In the genomic region with DNA sequence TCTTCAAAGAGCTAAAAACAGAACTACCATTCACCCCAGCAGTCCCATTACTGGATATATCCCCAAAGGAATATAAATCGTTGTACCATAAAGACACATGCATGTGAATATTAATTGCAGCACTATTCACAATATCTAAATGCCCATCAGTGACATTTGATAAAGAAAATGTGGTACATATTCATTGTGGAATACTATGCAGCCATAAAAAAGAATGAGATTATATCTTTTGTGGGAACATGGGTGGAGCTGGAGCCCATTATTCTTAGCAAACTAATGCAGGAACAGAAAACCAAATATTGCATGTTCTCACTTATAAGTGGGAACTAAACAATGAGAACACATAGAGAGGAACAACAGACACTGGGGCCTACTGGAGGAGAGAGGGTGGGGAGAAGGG, we compare ENCODE assay signal across 31 cellular contexts.
"Had no signal": no experiment of that assay in that cellular context is flagged by ENCODE, and none has a peak within 500 bp of the region (broad histone marks: within the 10 kb centered on the region; RNA-seq: fewer than 3 reads in every experiment).

No MANE protein-coding gene starts in this region.

- H3K4me1 ChIP-seq: neural progenitor cell, parathyroid adenoma, psoas muscle, spleen, suprapubic skin, testis, tibial artery, transverse colon, upper lobe of right lung, uterus had no signal

- H3K4me3 ChIP-seq: neural progenitor cell, ovary, psoas muscle, skin epidermis, smooth muscle cell, spleen, suprapubic skin, testis, tibial artery, transverse colon, upper lobe of right lung, uterus had no signal

- H3K27ac ChIP-seq: neural progenitor cell, ovary, parathyroid adenoma, psoas muscle, skin epidermis, spleen, suprapubic skin, testis, tibial artery, transverse colon, upper lobe of right lung, uterus had no signal

- H3K4me1 Mint-ChIP-seq: nephron; neural progenitor cell; stimulated activated memory B cell treated with anti-CD40 and anti-IgM and Interleukin-4, amounts not matched to agents 10 μg/mL and 1 μg/mL and 100 μg/mL, for 72 hours had no signal

- H3K9me3 ChIP-seq: ovary, psoas muscle, suprapubic skin, testis, tibial artery, transverse colon, upper lobe of right lung, uterus had no signal

- H3K27me3 Mint-ChIP-seq: progenitor cell of endocrine pancreas; stimulated activated memory B cell treated with anti-CD40 and anti-IgM and Interleukin-4, amounts not matched to agents 10 μg/mL and 1 μg/mL and 100 μg/mL, for 72 hours; type B pancreatic cell had no signal

- H3K27ac Mint-ChIP-seq: natural killer cell; nephron; neural progenitor cell; progenitor cell of endocrine pancreas; stimulated activated memory B cell treated with anti-CD40 and anti-IgM and Interleukin-4, amounts not matched to agents 10 μg/mL and 1 μg/mL and 100 μg/mL, for 72 hours; stimulated activated naive CD8-positive, alpha-beta T cell treated with anti-CD3 and anti-CD28 coated beads, Interleukin-15, amount 100 ng/mL, for 72 hours; type B pancreatic cell had no signal

- ATAC-seq: natural killer cell; psoas muscle; right cardiac atrium; sciatic nerve; stimulated activated memory B cell treated with anti-CD40 and anti-IgM and Interleukin-4, amounts not matched to agents 10 μg/mL and 1 μg/mL and 100 μg/mL, for 72 hours; stimulated activated naive CD8-positive, alpha-beta T cell treated with anti-CD3 and anti-CD28 coated beads, Interleukin-15, amount 100 ng/mL, for 72 hours; stimulated activated naive CD8-positive, alpha-beta T cell treated with anti-CD3 and anti-CD28 coated beads, Interleukin-15, Interleukin-2, amounts not matched to agents 100 U/mL and 50 U/mL, for 24 hours; upper lobe of right lung had no signal

- H3K9me3 Mint-ChIP-seq: neural progenitor cell, type B pancreatic cell had no signal

- H3K4me2 ChIP-seq: neural progenitor cell, smooth muscle cell had no signal

- H3K36me3 ChIP-seq: ovary, uterus had no signal

- H3K4me3 Mint-ChIP-seq: natural killer cell; nephron; neural progenitor cell; stimulated activated memory B cell treated with anti-CD40 and anti-IgM and Interleukin-4, amounts not matched to agents 10 μg/mL and 1 μg/mL and 100 μg/mL, for 72 hours; stimulated activated naive CD8-positive, alpha-beta T cell treated with anti-CD3 and anti-CD28 coated beads, Interleukin-15, amount 100 ng/mL, for 72 hours; type B pancreatic cell had no signal

- DNase-seq: natural killer cell; occipital lobe; ovary; posterior cingulate gyrus; psoas muscle; right cardiac atrium; spleen; stimulated activated CD4-positive, alpha-beta T cell treated with anti-CD3 and anti-CD28 coated beads, Interleukin-12 subunit alpha, Interleukin-12 subunit beta, amount 100 ng/mL, for 4 hours; stimulated activated CD4-positive, alpha-beta T cell treated with anti-CD3 and anti-CD28 coated beads, Interleukin-1b, Interleukin-23, amount 100 ng/mL, for 48 hours; stimulated activated CD4-positive, alpha-beta T cell treated with anti-CD3 and anti-CD28 coated beads, Interleukin-4, amount 100 ng/mL, for 1 hour; stimulated activated CD4-positive, alpha-beta T cell treated with anti-CD3 and anti-CD28 coated beads, Interleukin-4, amount 100 ng/mL, for 4 hours; stimulated activated CD8-positive, alpha-beta memory T cell treated with anti-CD3 and anti-CD28 coated beads, Interleukin-4, amount 100 ng/mL, for 48 hours; stimulated activated naive CD4-positive, alpha-beta T cell; stimulated activated naive CD8-positive, alpha-beta T cell treated with anti-CD3 and anti-CD28 coated beads, Interleukin-15, amount 100 ng/mL, for 72 hours; stimulated activated naive CD8-positive, alpha-beta T cell treated with anti-CD3 and anti-CD28 coated beads, Interleukin-15, Interleukin-2, amounts not matched to agents 100 U/mL and 50 U/mL, for 24 hours; substantia nigra; testis; tibial artery; transverse colon; upper lobe of right lung; uterus had no signal
